18 cellular contexts compared by ENCODE assay signal in genomic region chr1:107181253-107181977, GRCh38. TPM values are rescaled to one million over a fixed set of nuclear protein-coding genes. Genes with fewer than 3 reads are reported as not detected.
A peak's percentile ranks its signal among the peaks of the same experiment; 100 is the strongest.
DNase-seq lines count a peak whose midpoint lies in the region; TF ChIP-seq lines count a peak whose summit lies in the region.
"Had no signal": no experiment of that assay in that cellular context is flagged by ENCODE, and none has a peak within 500 bp of the region (broad histone marks: within the 10 kb centered on the region; RNA-seq: fewer than 3 reads in every experiment).

No MANE protein-coding gene starts in this region.

- CTCF ChIA-PET in A673 (lab: Charles Lee) = no interaction called here

- H3K9ac ChIP-seq in HUES6 (ENCODE audit: low read length) = peak overlapping the region; percentile 17
- H3K9ac ChIP-seq in SK-N-MC (ENCODE audit: insufficient read length) = peak overlapping the region; percentile 29
- H3K9ac ChIP-seq in iPS-15b (ENCODE audit: low read depth, low read length) = no peak overlapping the region
- H3K9ac ChIP-seq: KMS-11 had no signal

- in situ Hi-C loops in brain microvascular endothelial cell (cut with HindIII; ENCODE audit: low pct_ligation_motif_present, low sequenced_read_pairs) = no loop called here

- intact Hi-C loops in A673 (cut with micrococcal nuclease; ENCODE audit: unreplicated experiment) = no loop called here

- TF ChIP-seq CTCF in A673 (conservative IDR thresholded peaks at IDR 0.05; ENCODE audit: low read depth, low read length) = no peak
- no peak for TF ChIP-seq CTCF in brain microvascular endothelial cell (IDR thresholded peaks at IDR 0.05; ENCODE audit: low read depth, low read length, missing control alignments)

- H3K4me3 ChIP-seq in A673 (ENCODE audit: low read depth, low read length, poor library complexity, severe bottlenecking) = peak overlapping the region; percentile 9
- peak overlapping the region; percentile 31 for H3K4me3 ChIP-seq in HUES6 (ENCODE audit: low read depth, low read length)
- H3K4me3 ChIP-seq in SK-N-MC = peak overlapping the region; percentile 50
- H3K4me3 ChIP-seq in iPS-15b (ENCODE audit: low read depth, low read length) = peak overlapping the region; percentile 27
- H3K4me3 ChIP-seq in brain microvascular endothelial cell (ENCODE audit: low read depth, low read length) = no peak overlapping the region
- H3K4me3 ChIP-seq: Peyer's patch, SJSA1 had no signal

- no peaks in the 10 kb centered on the region for H3K9me3 ChIP-seq in A673 (ENCODE audit: low read depth, low read length, poor library complexity, severe bottlenecking)
- H3K9me3 ChIP-seq in HUES6 (ENCODE audit: control insufficient read depth, insufficient read depth, low read depth, low read length) = no peaks in the 10 kb centered on the region
- H3K9me3 ChIP-seq in SK-N-MC (ENCODE audit: low read depth, low read length) = no peaks in the 10 kb centered on the region
- no peaks in the 10 kb centered on the region for H3K9me3 ChIP-seq in iPS-15b (ENCODE audit: control insufficient read depth, insufficient read depth, low read length)
- H3K9me3 ChIP-seq: Peyer's patch, SJSA1 had no signal

- DNase-seq in A673 (ENCODE audit: low spot score) (peak; percentile 64), SK-N-MC (ENCODE audit: low read depth, low spot score) (no peak), brain microvascular endothelial cell (no peak), medulla oblongata (ENCODE audit: extremely low spot score) (no peak), amniotic stem cell (lab: John Stamatoyannopoulos, UW) (no peak), GDM1 (lab: John Stamatoyannopoulos, UW) (no peak)
- DNase-seq: 8988T; NCI-H1417 treated with DMSO at 0.1 percent for 48 hours; NCI-H1930; NCI-H2171 treated with DMSO at 0.1 percent for 48 hours; NCI-H446; NCI-H748 treated with DMSO at 0.1 percent for 48 hours; NK-92 treated with Interleukin-12 subunit alpha and Interleukin-12 subunit beta, amount 100 ng/mL, for 24 hours; Peyer's patch had no signal

- H3K4me1 ChIP-seq in A673 (ENCODE audit: insufficient read depth, low read length, poor library complexity, severe bottlenecking) (peaks cover 99% of the 10 kb centered on the region), HUES6 (ENCODE audit: control insufficient read depth, insufficient read depth, low read length) (peaks cover 44% of the 10 kb centered on the region), iPS-15b (ENCODE audit: control insufficient read depth, insufficient read depth, low read length) (peaks cover 46% of the 10 kb centered on the region)
- H3K4me1 ChIP-seq: Peyer's patch, SJSA1 had no signal

- H3K27ac ChIP-seq in A673 (ENCODE audit: low read depth, low read length, poor library complexity, severe bottlenecking) (peak overlapping the region; percentile 62), HUES6 (ENCODE audit: low read depth, low read length) (peak overlapping the region; percentile 72), SK-N-MC (peak overlapping the region; percentile 69), brain microvascular endothelial cell (no peak overlapping the region)
- H3K27ac ChIP-seq: KMS-11, Peyer's patch, SJSA1 had no signal

- POLR2A ChIA-PET in A673 (lab: Charles Lee; ENCODE audit: low non-redundant PET) = interaction anchor here (0.6 kb wide), 1 partner anchor 343 kb away, joined by 3 read pairs; no protein-coding TSS in a partner anchor

- no peaks in the 10 kb centered on the region for H3K36me3 ChIP-seq in A673 (ENCODE audit: insufficient read depth, low read length, poor library complexity, severe bottlenecking)
- no peaks in the 10 kb centered on the region for H3K36me3 ChIP-seq in HUES6 (ENCODE audit: control insufficient read depth, insufficient read depth, low read length)
- peaks cover 10% of the 10 kb centered on the region; the same call in 1 of the 2 replicates for H3K36me3 ChIP-seq in SK-N-MC (ENCODE audit: insufficient read depth, low read length)
- no peaks in the 10 kb centered on the region for H3K36me3 ChIP-seq in iPS-15b (ENCODE audit: control insufficient read depth, insufficient read depth, low read length)
- H3K36me3 ChIP-seq in brain microvascular endothelial cell (replicated peaks) = no peaks in the 10 kb centered on the region
- H3K36me3 ChIP-seq: Peyer's patch, SJSA1 had no signal

- TSS peak; percentile 77 for BruUV-seq in A673 (replicated peaks; lab: Mats Ljungman, UMichigan)

- no peaks in the 10 kb centered on the region for H3K27me3 ChIP-seq in A673 (replicated peaks; ENCODE audit: insufficient read depth, low read depth, low read length, poor library complexity)
- no peaks in the 10 kb centered on the region for H3K27me3 ChIP-seq in HUES6 (ENCODE audit: control insufficient read depth, insufficient read depth, low read length)
- no peaks in the 10 kb centered on the region for H3K27me3 ChIP-seq in iPS-15b (ENCODE audit: control insufficient read depth, insufficient read depth, low read length)
- no peaks in the 10 kb centered on the region for H3K27me3 ChIP-seq in brain microvascular endothelial cell (replicated peaks)
- H3K27me3 ChIP-seq: Peyer's patch, SJSA1 had no signal

RNA-seq across cellular contexts. Expression of gene NTNG1, which starts 40.6 kb away (rescaled TPM):
- total RNA-seq in A673 (2021) = 91.5 and 93.8 TPM in 2 replicates
- total RNA-seq: SJSA1 had no signal
